10 cellular contexts compared by ENCODE assay signal in the genomic region with DNA sequence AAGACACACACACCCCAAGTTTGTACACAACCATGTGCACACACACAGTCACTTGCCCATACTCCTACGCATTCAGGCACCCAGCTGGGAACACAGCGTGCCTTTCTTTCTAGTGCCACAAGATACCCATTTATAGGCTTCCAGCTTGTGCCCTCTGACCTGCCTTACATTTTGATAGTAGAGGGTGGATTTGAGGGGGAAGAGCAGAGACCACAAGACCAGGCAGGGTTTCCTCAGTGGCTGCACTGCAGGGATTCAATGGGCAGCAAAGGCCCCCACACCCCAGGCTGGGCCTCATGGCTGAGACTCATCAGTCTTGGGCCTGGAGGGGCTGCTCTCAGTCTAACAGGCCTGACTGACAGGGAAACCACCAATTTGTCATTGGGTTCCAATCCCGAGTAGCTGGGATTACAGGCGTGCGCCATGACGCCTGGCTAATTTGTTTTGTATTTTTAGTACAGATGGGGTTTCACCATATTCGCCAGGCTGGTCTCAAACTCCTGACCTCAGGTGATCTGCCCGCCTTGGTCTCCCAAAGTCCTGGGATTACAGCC. TPM values are rescaled to one million over a fixed set of nuclear protein-coding genes. Genes with fewer than 3 reads are reported as not detected.
DNase-seq lines count a peak whose midpoint lies in the region; ATAC-seq, FAIRE-seq and TF ChIP-seq lines count a peak whose summit lies in the region.
"Had no signal": no experiment of that assay in that cellular context is flagged by ENCODE, and none has a peak within 500 bp of the region (broad histone marks: within the 10 kb centered on the region; RNA-seq: fewer than 3 reads in every experiment).

No MANE protein-coding gene starts in this region.

- no peaks in the 10 kb centered on the region for H3K9me3 ChIP-seq in DND-41 (ENCODE audit: insufficient read depth, low read length, severe bottlenecking)
- H3K9me3 ChIP-seq in OCI-LY3 (ENCODE audit: insufficient read depth, low read length), result no peaks in the 10 kb centered on the region
- no peaks in the 10 kb centered on the region for H3K9me3 ChIP-seq in colonic mucosa
- no peaks in the 10 kb centered on the region for H3K9me3 ChIP-seq in gastrocnemius medialis
- no peaks in the 10 kb centered on the region for H3K9me3 ChIP-seq in WERI-Rb-1 (ENCODE audit: severe bottlenecking)

- peak overlapping the region; percentile 77; the same call in 1 of the 2 replicates for H3K9ac ChIP-seq in DND-41 (ENCODE audit: low read depth, low read length)
- peak overlapping the region; percentile 87 for H3K9ac ChIP-seq in OCI-LY3 (ENCODE audit: low read length)
- H3K9ac ChIP-seq in colonic mucosa (ENCODE audit: low read depth in 2 of 2, low read length in 2 of 2), result peak overlapping the region in 1 of 2 donors; percentile 48

- H3K4me3 ChIP-seq in DND-41 (ENCODE audit: low read depth in 1 of 2, low read length in 2 of 2) (no peak overlapping the region), OCI-LY3 (ENCODE audit: low read length) (peak overlapping the region; percentile 84), colonic mucosa (no peak overlapping the region), gastrocnemius medialis (no peak overlapping the region), WERI-Rb-1 (ENCODE audit: low read depth, low read length) (no peak overlapping the region)

- FAIRE-seq in frontal cortex (lab: Jason Lieb, UNC), result no peak

- H2AFZ ChIP-seq in DND-41 (ENCODE audit: low read depth, low read length), result peak overlapping the region; percentile 68
- no peak overlapping the region for H2AFZ ChIP-seq in OCI-LY3 (ENCODE audit: low read depth, low read length)

- TF ChIP-seq CTCF in DND-41 (IDR thresholded peaks at IDR 0.05; ENCODE audit: borderline replicate concordance, extremely low read depth, low read length, poor library complexity, severe bottlenecking), result no peak
- TF ChIP-seq CTCF in OCI-LY3 (IDR thresholded peaks at IDR 0.05; ENCODE audit: low read depth, low read length), result no peak
- TF ChIP-seq CTCF in colonic mucosa (IDR thresholded peaks at IDR 0.05), result no peak
- no peak for TF ChIP-seq CTCF in gastrocnemius medialis (IDR thresholded peaks at IDR 0.05 in 4 of 5, conservative IDR thresholded peaks at IDR 0.05 in 1 of 5)
- TF ChIP-seq CTCF in WERI-Rb-1 (IDR thresholded peaks at IDR 0.05; ENCODE audit: low read depth, low read length), result no peak

- H4K20me1 ChIP-seq in DND-41 (ENCODE audit: insufficient read depth, low read length), result no peaks in the 10 kb centered on the region
- H4K20me1 ChIP-seq in OCI-LY3 (ENCODE audit: insufficient read depth, low read length), result no peaks in the 10 kb centered on the region

- H3K27me3 ChIP-seq in DND-41 (ENCODE audit: insufficient read depth, low read length, poor library complexity), result no peaks in the 10 kb centered on the region
- H3K27me3 ChIP-seq in OCI-LY3 (ENCODE audit: low read depth, low read length), result no peaks in the 10 kb centered on the region
- no peaks in the 10 kb centered on the region for H3K27me3 ChIP-seq in colonic mucosa
- H3K27me3 ChIP-seq in gastrocnemius medialis, result no peaks in the 10 kb centered on the region
- H3K27me3 ChIP-seq in WERI-Rb-1 (ENCODE audit: insufficient read depth, low read depth, severe bottlenecking), result no peaks in the 10 kb centered on the region

- in situ Hi-C loops in gastrocnemius medialis (cut with MboI; ENCODE audit: low sequenced_read_pairs in 4 of 4), result loop anchor here in 1 of 4 donors (10.0 kb wide), 1 partner anchor 48 kb away; a partner anchor contains a TSS

- intact Hi-C loops in colonic mucosa (cut with DNase I) (no loop called here), gastrocnemius medialis (cut with DNase I; ENCODE audit: low total_unique reads) (loop anchor here (5.0 kb wide), 1 partner anchor 51 kb away; a partner anchor contains a TSS)

- H3K36me3 ChIP-seq in DND-41 (ENCODE audit: insufficient read depth, low read length) (no peaks in the 10 kb centered on the region), OCI-LY3 (replicated peaks; ENCODE audit: low read depth, low read length) (no peaks in the 10 kb centered on the region), colonic mucosa (no peaks in the 10 kb centered on the region), gastrocnemius medialis (no peaks in the 10 kb centered on the region), WERI-Rb-1 (no peaks in the 10 kb centered on the region)

- H3K4me2 ChIP-seq in DND-41 (ENCODE audit: insufficient read depth, low read length) (no peak overlapping the region), OCI-LY3 (ENCODE audit: low read length) (peak overlapping the region; percentile 99)

- H3K4me1 ChIP-seq in DND-41 (ENCODE audit: insufficient read depth, low read length), result peaks cover 50% of the 10 kb centered on the region
- H3K4me1 ChIP-seq in OCI-LY3 (ENCODE audit: low read length), result peaks cover 68% of the 10 kb centered on the region
- no peaks in the 10 kb centered on the region for H3K4me1 ChIP-seq in colonic mucosa
- H3K4me1 ChIP-seq in gastrocnemius medialis, result peaks cover 35 to 39% of the 10 kb centered on the region in 2 donors

- H3K27ac ChIP-seq in DND-41 (ENCODE audit: low read length) (peak overlapping the region; percentile 90), OCI-LY3 (ENCODE audit: low read length) (peak overlapping the region; percentile 99), colonic mucosa (peak overlapping the region; percentile 83), gastrocnemius medialis (peak overlapping the region; percentile 64 to 80 (median 77)), WERI-Rb-1 (no peak overlapping the region)

- H3K79me2 ChIP-seq in DND-41 (ENCODE audit: insufficient read depth, low read length) (no peaks in the 10 kb centered on the region), OCI-LY3 (ENCODE audit: low read length) (no peaks in the 10 kb centered on the region)

- ATAC-seq in DND-41 (ENCODE audit: insufficient read depth, low read depth) (no peak), gastrocnemius medialis (no peak), SK-N-SH treated with all-trans-retinoic acid at 6 μM for 48 hours (no peak)
- ATAC-seq: HCT116 had no signal

- TF ChIP-seq POLR2A in gastrocnemius medialis (IDR thresholded peaks at IDR 0.05), result no peak

- DNase-seq in DND-41 (no peak), colonic mucosa (no peak), gastrocnemius medialis (no peak), WERI-Rb-1 (no peak), dermis blood vessel endothelial cell (no peak), frontal cortex (ENCODE audit: low spot score in 2 of 2) (no peak)
- DNase-seq: NCI-H2171 had no signal

TF ChIP-seq in SK-N-SH treated with all-trans-retinoic acid at 6 μM for 48 hours, 23 proteins besides CTCF, POLR2A, EP300 and RAD21 (continues in another document):
- no peak for TF ChIP-seq ISL1 (CRISPR knock-in tag; IDR thresholded peaks at IDR 0.05)
- TF ChIP-seq ESRRG (CRISPR knock-in tag; IDR thresholded peaks at IDR 0.05), result no peak
- TF ChIP-seq, protein P1, sequence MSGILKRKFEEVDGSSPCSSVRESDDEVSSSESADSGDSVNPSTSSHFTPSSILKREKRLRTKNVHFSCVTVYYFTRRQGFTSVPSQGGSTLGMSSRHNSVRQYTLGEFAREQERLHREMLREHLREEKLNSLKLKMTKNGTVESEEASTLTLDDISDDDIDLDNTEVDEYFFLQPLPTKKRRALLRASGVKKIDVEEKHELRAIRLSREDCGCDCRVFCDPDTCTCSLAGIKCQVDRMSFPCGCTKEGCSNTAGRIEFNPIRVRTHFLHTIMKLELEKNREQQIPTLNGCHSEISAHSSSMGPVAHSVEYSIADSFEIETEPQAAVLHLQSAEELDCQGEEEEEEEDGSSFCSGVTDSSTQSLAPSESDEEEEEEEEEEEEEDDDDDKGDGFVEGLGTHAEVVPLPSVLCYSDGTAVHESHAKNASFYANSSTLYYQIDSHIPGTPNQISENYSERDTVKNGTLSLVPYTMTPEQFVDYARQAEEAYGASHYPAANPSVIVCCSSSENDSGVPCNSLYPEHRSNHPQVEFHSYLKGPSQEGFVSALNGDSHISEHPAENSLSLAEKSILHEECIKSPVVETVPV (CRISPR knock-in tag; IDR thresholded peaks at IDR 0.05), result no peak
- TF ChIP-seq ZNF70 (CRISPR knock-in tag; IDR thresholded peaks at IDR 0.05), result no peak
- no peak for TF ChIP-seq BACH2 (CRISPR knock-in tag; IDR thresholded peaks at IDR 0.05; ENCODE audit: borderline replicate concordance)
- TF ChIP-seq GLIS3 (CRISPR knock-in tag; IDR thresholded peaks at IDR 0.05), result no peak
- TF ChIP-seq OSR1 (CRISPR knock-in tag; IDR thresholded peaks at IDR 0.05), result no peak
- TF ChIP-seq RARB (CRISPR knock-in tag; IDR thresholded peaks at IDR 0.05), result no peak
- no peak for TF ChIP-seq ARNTL (CRISPR knock-in tag; IDR thresholded peaks at IDR 0.05; ENCODE audit: borderline replicate concordance, low read depth)
- TF ChIP-seq, protein P2, sequence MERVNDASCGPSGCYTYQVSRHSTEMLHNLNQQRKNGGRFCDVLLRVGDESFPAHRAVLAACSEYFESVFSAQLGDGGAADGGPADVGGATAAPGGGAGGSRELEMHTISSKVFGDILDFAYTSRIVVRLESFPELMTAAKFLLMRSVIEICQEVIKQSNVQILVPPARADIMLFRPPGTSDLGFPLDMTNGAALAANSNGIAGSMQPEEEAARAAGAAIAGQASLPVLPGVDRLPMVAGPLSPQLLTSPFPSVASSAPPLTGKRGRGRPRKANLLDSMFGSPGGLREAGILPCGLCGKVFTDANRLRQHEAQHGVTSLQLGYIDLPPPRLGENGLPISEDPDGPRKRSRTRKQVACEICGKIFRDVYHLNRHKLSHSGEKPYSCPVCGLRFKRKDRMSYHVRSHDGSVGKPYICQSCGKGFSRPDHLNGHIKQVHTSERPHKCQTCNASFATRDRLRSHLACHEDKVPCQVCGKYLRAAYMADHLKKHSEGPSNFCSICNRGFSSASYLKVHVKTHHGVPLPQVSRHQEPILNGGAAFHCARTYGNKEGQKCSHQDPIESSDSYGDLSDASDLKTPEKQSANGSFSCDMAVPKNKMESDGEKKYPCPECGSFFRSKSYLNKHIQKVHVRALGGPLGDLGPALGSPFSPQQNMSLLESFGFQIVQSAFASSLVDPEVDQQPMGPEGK (CRISPR knock-in tag; IDR thresholded peaks at IDR 0.05; ENCODE audit: borderline replicate concordance), result no peak
- no peak for TF ChIP-seq ZFP3 (CRISPR knock-in tag; IDR thresholded peaks at IDR 0.05)
- no peak for TF ChIP-seq SNAI2 (CRISPR knock-in tag; IDR thresholded peaks at IDR 0.05)
- no peak for TF ChIP-seq CSDC2 (CRISPR knock-in tag; IDR thresholded peaks at IDR 0.05)
- TF ChIP-seq ZNF565 (CRISPR knock-in tag; conservative IDR thresholded peaks at IDR 0.05; ENCODE audit: low read depth), result no peak

RNA-seq across cellular contexts. Expression of a gene that starts 18.8 kb away (rescaled TPM):
- total RNA-seq in colonic mucosa (1 to 10 TPM in 1 of 2 donors, under 1 TPM in 1; 0.32 to 1.9 TPM), gastrocnemius medialis (under 1 TPM in 3 of 4 donors, not detected in 1; 0.11 to 0.39 (median 0.36) TPM), dermis blood vessel endothelial cell (5.6 and 5.8 TPM in 2 replicates), frontal cortex (13.9 TPM)

RNA-seq across cellular contexts. Expression of a gene that starts 51.2 kb away (rescaled TPM):
- total RNA-seq in colonic mucosa (10 to 100 TPM in 1 of 2 donors, 1 to 10 TPM in 1; 4.4 to 13.6 TPM), gastrocnemius medialis (1 to 10 TPM; 2.0 to 5.4 (median 3.3) TPM), dermis blood vessel endothelial cell (61.3 and 65.9 TPM in 2 replicates), frontal cortex (4.5 TPM)
